Comparison of ENCODE assay signal across 18 cellular contexts in the genomic region with DNA sequence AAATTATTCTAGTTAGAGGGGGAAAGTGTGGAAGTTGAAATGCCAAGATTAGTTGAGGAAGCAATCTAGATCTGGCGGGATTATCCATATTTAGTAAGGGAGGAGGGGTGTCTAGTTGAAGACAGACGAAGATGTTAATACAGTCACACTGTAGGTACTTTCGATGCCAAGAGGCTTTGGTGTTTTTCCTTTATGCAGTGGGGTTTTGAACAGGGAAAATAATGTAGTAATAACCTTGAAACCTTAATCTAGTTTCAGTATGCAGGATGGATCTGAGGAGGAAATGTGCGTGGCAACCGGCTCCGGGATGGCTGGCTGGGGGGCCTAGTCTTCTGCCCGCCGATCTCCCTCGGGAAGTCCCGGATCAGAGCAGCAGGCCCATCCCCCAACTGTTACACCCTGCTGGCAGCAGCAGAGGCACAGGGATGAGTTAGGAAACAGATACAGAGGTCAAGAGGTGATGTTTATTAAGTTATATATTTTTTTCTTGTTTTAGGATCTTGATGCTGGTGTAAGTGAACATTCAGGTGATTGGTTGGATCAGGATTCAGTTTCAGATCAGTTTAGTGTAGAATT. TPM values are rescaled to one million over a fixed set of nuclear protein-coding genes. Genes with fewer than 3 reads are reported as not detected.
DNase-seq lines count a peak whose midpoint lies in the region; ATAC-seq, FAIRE-seq and TF ChIP-seq lines count a peak whose summit lies in the region.
"Had no signal": no experiment of that assay in that cellular context is flagged by ENCODE, and none has a peak within 500 bp of the region (broad histone marks: within the 10 kb centered on the region; RNA-seq: fewer than 3 reads in every experiment).

No MANE protein-coding gene starts in this region.

- POLR2A ChIA-PET in H1 (lab: Charles Lee; ENCODE audit: partially characterized antibody): interaction anchor here (1.8 to 2.9 kb wide), 3 partner anchors 9 to 23 kb away, joined by 6 to 11 read pairs (median 7); no protein-coding TSS in a partner anchor

- H3K23ac ChIP-seq in H1 (ENCODE audit: insufficient read length) (no peak overlapping the region), neuronal stem cell (ENCODE audit: low read depth, low read length, poor library complexity) (no peak overlapping the region)

- peaks cover 59% of the 10 kb centered on the region for H3K36me3 Mint-ChIP-seq in activated CD4-positive, alpha-beta T cell treated with anti-CD3 and anti-CD28 coated beads, Interleukin-2, amount 10 ng/mL, durations not matched to agents 24 days and 14 days (ENCODE audit: low read depth)

- TF ChIP-seq RAD21 in H1 (IDR thresholded peaks at IDR 0.05 in 1 of 2, conservative IDR thresholded peaks at IDR 0.05 in 1 of 2; ENCODE audit: low read depth in 2 of 2, low read length in 2 of 2): no peak

- H2BK12ac ChIP-seq in H1 (ENCODE audit: low read depth, low read length) (no peak overlapping the region), neuronal stem cell (ENCODE audit: low read length) (no peak overlapping the region)

- H2BK5ac ChIP-seq in H1 (ENCODE audit: low read depth, low read length): no peak overlapping the region
- no peak overlapping the region for H2BK5ac ChIP-seq in neuronal stem cell (ENCODE audit: low read length)

- H3K36me3 ChIP-seq in H7 (replicated peaks; ENCODE audit: control insufficient read depth, insufficient read depth, low read length) (peaks cover 39% of the 10 kb centered on the region), H1 (ENCODE audit: control insufficient read depth in 2 of 4, insufficient read depth in 4 of 4, low read length in 3 of 4) (peaks cover 16 to 88% (median 49%) of the 10 kb centered on the region in 4 experiments), psoas muscle (ENCODE audit: insufficient read depth in 1 of 2, low read depth in 1 of 2) (peaks cover 5 to 97% of the 10 kb centered on the region in 2 donors), neuronal stem cell (replicated peaks in 1 of 2; ENCODE audit: control insufficient read depth in 2 of 2, insufficient read depth in 2 of 2, low read length in 2 of 2) (peaks cover 11 to 94% of the 10 kb centered on the region in 2 donors)

- H4K8ac ChIP-seq in H1 (ENCODE audit: extremely low read depth, insufficient read depth, low read length) (no peak overlapping the region), neuronal stem cell (ENCODE audit: low read depth, low read length) (no peak overlapping the region)

- H3K79me2 ChIP-seq in H1 (ENCODE audit: control insufficient read depth in 1 of 2, insufficient read depth in 2 of 2, low read length in 2 of 2): peaks cover 0 to 8% of the 10 kb centered on the region in 2 experiments; a peak in 1 of 4 replicates

- peak in 1 of 2 experiments; percentile 44; a peak in 1 of 3 replicates for TF ChIP-seq POLR2A in H1 (IDR thresholded peaks at IDR 0.05; ENCODE audit: control extremely low read depth in 1 of 2, low read depth in 2 of 2, low read length in 2 of 2)

- H2BK20ac ChIP-seq in H1 (ENCODE audit: low read length): no peak overlapping the region

- H3K4me3 ChIP-seq in H7 (ENCODE audit: insufficient read depth, low read depth, low read length) (no peak overlapping the region), H1 (ENCODE audit: extremely low read depth in 1 of 4, insufficient read depth in 2 of 4, low read depth in 3 of 4, low read length in 4 of 4) (no peak overlapping the region; a peak in 1 of 8 replicates), psoas muscle (no peak overlapping the region), neuronal stem cell (ENCODE audit: low read length in 2 of 2) (no peak overlapping the region)
- H3K4me3 ChIP-seq: colonic mucosa, heart left ventricle had no signal

- H3K23me2 ChIP-seq in H1 (ENCODE audit: low read depth, low read length): no peaks in the 10 kb centered on the region

- DNase-seq in activated CD4-positive, alpha-beta T cell treated with anti-CD3 and anti-CD28 coated beads, Interleukin-2, amount 10 ng/mL, durations not matched to agents 24 days and 14 days: no peak
- DNase-seq in activated CD4-positive, alpha-beta T cell treated with anti-CD3 and anti-CD28 coated beads for 1 hour: no peak
- peak; percentile 25 for DNase-seq in H7
- no peak for DNase-seq in H1 (ENCODE audit: low read depth in 1 of 2, low spot score in 2 of 2)
- DNase-seq in psoas muscle: no peak
- DNase-seq in neuronal stem cell (ENCODE audit: low spot score): no peak
- DNase-seq in NCI-H524 treated with DMSO at 0.1 percent for 48 hours (lab: John Stamatoyannopoulos, UW): no peak
- no peak for DNase-seq in activated CD4-positive, CD25-positive, alpha-beta regulatory T cell treated with anti-CD3 and anti-CD28 coated beads, Interleukin-2, amount 50 U/mL, for 72 hours
- DNase-seq: activated T-cell treated with anti-CD3 and anti-CD28 coated beads for 4 hours, amygdala, colonic mucosa, GOT3, heart left ventricle, NCI-H1694 treated with DMSO at 0.1 percent for 48 hours, NCI-H526 treated with DMSO at 0.1 percent for 48 hours had no signal

- H4K91ac ChIP-seq in H1 (replicated peaks; ENCODE audit: insufficient read length, low read length) (no peak overlapping the region), neuronal stem cell (ENCODE audit: low read depth, low read length, poor library complexity) (no peak overlapping the region)

- CTCF ChIA-PET in H1 (lab: Charles Lee; ENCODE audit: partially characterized antibody): no interaction called here

- H3K18ac ChIP-seq in H1 (ENCODE audit: extremely low read depth, low read length) (no peak overlapping the region), neuronal stem cell (ENCODE audit: low read length) (no peak overlapping the region)

- no peak overlapping the region for H3K4me3 Mint-ChIP-seq in activated CD4-positive, alpha-beta T cell treated with anti-CD3 and anti-CD28 coated beads, Interleukin-2, amount 10 ng/mL, durations not matched to agents 24 days and 14 days
- H3K4me3 Mint-ChIP-seq: T-helper 1 cell treated with Interleukin-12 subunit alpha and Interleukin-12 subunit beta and Interleukin-4 antibody, amounts not matched to agents 30 μg/mL and 1 μg/mL, for 36 hours had no signal

- H3K9me3 Mint-ChIP-seq in activated CD4-positive, alpha-beta T cell treated with anti-CD3 and anti-CD28 coated beads, Interleukin-2, amount 10 ng/mL, durations not matched to agents 24 days and 14 days: no peaks in the 10 kb centered on the region
- H3K9me3 Mint-ChIP-seq: T-helper 1 cell treated with Interleukin-12 subunit alpha and Interleukin-12 subunit beta and Interleukin-4 antibody, amounts not matched to agents 30 μg/mL and 1 μg/mL, for 36 hours had no signal

- WGBS in H1 (ENCODE audit: extremely low coverage in 1 of 2, insufficient coverage in 1 of 2, insufficient read length in 1 of 2, insufficient replicate concordance in 2 of 2, low coverage in 1 of 2, low lambda C conversion rate in 2 of 2, missing lambda C conversion rate in 1 of 2), 2 experiments: 81% methylated on average over 10 of the region's 10 CpGs; no CpG with 5 or more reads in 1 of the 2 experiments
- 42 to 53% (median 43%) methylated on average over 10 of the region's 10 CpGs for WGBS in psoas muscle, 3 donors
- no CpG with 5 or more reads among the region's 10 CpGs for WGBS in neuronal stem cell (ENCODE audit: extremely low coverage in 2 of 2, insufficient read length in 2 of 2, insufficient replicate concordance in 1 of 2), 2 donors

- H3K14ac ChIP-seq in H1 (ENCODE audit: insufficient read length): no peak overlapping the region
- H3K14ac ChIP-seq in neuronal stem cell (ENCODE audit: low read length): no peak overlapping the region

- H3K27me3 Mint-ChIP-seq in activated CD4-positive, alpha-beta T cell treated with anti-CD3 and anti-CD28 coated beads, Interleukin-2, amount 10 ng/mL, durations not matched to agents 24 days and 14 days: no peaks in the 10 kb centered on the region

- ATAC-seq in psoas muscle: peak in 3 of 4 donors; percentile 26 to 63 (median 35)
- ATAC-seq: esophagus mucosa had no signal

- no peak overlapping the region for H4K5ac ChIP-seq in H1 (ENCODE audit: insufficient read length, low read depth, low read length)

- no peak for TF ChIP-seq EP300 in H1 (IDR thresholded peaks at IDR 0.05; ENCODE audit: borderline replicate concordance in 1 of 2, low read depth in 2 of 2, low read length in 2 of 2)

- H4K20me1 ChIP-seq in H1 (replicated peaks in 1 of 2; ENCODE audit: control insufficient read depth in 1 of 2, insufficient read depth in 2 of 2, low read length in 2 of 2): peaks cover 0 to 2% of the 10 kb centered on the region in 2 experiments

- H3K79me1 ChIP-seq in H1 (ENCODE audit: low read depth, low read length): no peaks in the 10 kb centered on the region
- no peaks in the 10 kb centered on the region for H3K79me1 ChIP-seq in neuronal stem cell (ENCODE audit: low read depth, low read length)

- no peak overlapping the region for H3K4me2 ChIP-seq in H1 (ENCODE audit: insufficient read depth in 1 of 2, low read depth in 2 of 2, low read length in 2 of 2)
- H3K4me2 ChIP-seq in neuronal stem cell (ENCODE audit: insufficient read depth, low read length, poor library complexity, severe bottlenecking): no peak overlapping the region

- peak overlapping the region; percentile 25 for H3K27ac Mint-ChIP-seq in activated CD4-positive, alpha-beta T cell treated with anti-CD3 and anti-CD28 coated beads, Interleukin-2, amount 10 ng/mL, durations not matched to agents 24 days and 14 days
- H3K27ac Mint-ChIP-seq: T-helper 1 cell treated with Interleukin-12 subunit alpha and Interleukin-12 subunit beta and Interleukin-4 antibody, amounts not matched to agents 30 μg/mL and 1 μg/mL, for 36 hours had no signal

- H2AFZ ChIP-seq in H1 (ENCODE audit: low read length) (no peak overlapping the region), neuronal stem cell (ENCODE audit: low read length) (no peak overlapping the region)

- H3K9ac ChIP-seq in H1 (replicated peaks in 1 of 4; ENCODE audit: extremely low read depth in 1 of 4, low read depth in 3 of 4, low read length in 3 of 4): no peak overlapping the region
- H3K9ac ChIP-seq in neuronal stem cell (ENCODE audit: low read depth, low read length, poor library complexity): no peak overlapping the region

- H3K27ac ChIP-seq in H1 (ENCODE audit: low read depth, low read length) (no peak overlapping the region), psoas muscle (no peak overlapping the region), neuronal stem cell (replicated peaks; ENCODE audit: low read length) (no peak overlapping the region)
- H3K27ac ChIP-seq: colonic mucosa, heart left ventricle had no signal

- intact Hi-C loops in activated CD4-positive, alpha-beta T cell treated with anti-CD3 and anti-CD28 coated beads, Interleukin-2, amount 10 ng/mL, durations not matched to agents 24 days and 14 days (cut with micrococcal nuclease): loop anchor here (10.0 kb wide), 2 partner anchors 319 to 409 kb away; no protein-coding TSS in a partner anchor
- intact Hi-C loops in psoas muscle (cut with DNase I): loop anchor here in 1 of 2 donors (10.0 kb wide), 1 partner anchor 409 kb away; no protein-coding TSS in a partner anchor

- H3K4me1 ChIP-seq in H1 (replicated peaks in 1 of 4; ENCODE audit: control insufficient read depth in 3 of 4, insufficient read depth in 4 of 4, low read length in 3 of 4): peaks cover 0 to 7% (median 3%) of the 10 kb centered on the region in 4 experiments; a peak in 2 of 7 replicates
- peaks cover 14% of the 10 kb centered on the region for H3K4me1 ChIP-seq in psoas muscle
- H3K4me1 ChIP-seq in neuronal stem cell (ENCODE audit: control insufficient read depth in 2 of 2, insufficient read depth in 1 of 2, low read depth in 1 of 2, low read length in 2 of 2): no peaks in the 10 kb centered on the region
- H3K4me1 ChIP-seq: colonic mucosa had no signal

- no peak overlapping the region for H3K56ac ChIP-seq in H1 (replicated peaks; ENCODE audit: insufficient read length, low read depth, low read length)

- H3K4ac ChIP-seq in H1 (replicated peaks; ENCODE audit: insufficient read length, low read depth, low read length) (peak overlapping the region; percentile 53), neuronal stem cell (ENCODE audit: low read length) (no peak overlapping the region)

- no peaks in the 10 kb centered on the region for H3K27me3 ChIP-seq in H7 (ENCODE audit: control insufficient read depth, insufficient read depth, low read length)
- no peaks in the 10 kb centered on the region for H3K27me3 ChIP-seq in H1 (replicated peaks in 1 of 4; ENCODE audit: control insufficient read depth in 3 of 4, extremely low read depth in 1 of 4, insufficient read depth in 3 of 4, low read length in 3 of 4)
- no peaks in the 10 kb centered on the region for H3K27me3 ChIP-seq in psoas muscle (ENCODE audit: insufficient read depth in 3 of 3, low read length in 2 of 3)
- no peaks in the 10 kb centered on the region for H3K27me3 ChIP-seq in neuronal stem cell (ENCODE audit: control insufficient read depth in 3 of 3, insufficient read depth in 3 of 3, low read depth in 1 of 3, low read length in 3 of 3)
- H3K27me3 ChIP-seq: colonic mucosa, heart left ventricle had no signal

- no peak for FAIRE-seq in H1 (lab: Jason Lieb, UNC)
- FAIRE-seq: RCC 7860 had no signal

- H3K9me3 ChIP-seq in H1 (ENCODE audit: insufficient read depth in 2 of 2, low read depth in 1 of 2, low read length in 1 of 2) (no peaks in the 10 kb centered on the region), psoas muscle (no peaks in the 10 kb centered on the region), neuronal stem cell (replicated peaks in 1 of 2; ENCODE audit: control insufficient read depth in 2 of 2, insufficient read depth in 1 of 2, low read depth in 1 of 2, low read length in 2 of 2) (no peaks in the 10 kb centered on the region)
- H3K9me3 ChIP-seq: colonic mucosa, heart left ventricle had no signal

- TF ChIP-seq CTCF in H1 (IDR thresholded peaks at IDR 0.05; ENCODE audit: control extremely low read depth in 1 of 3, insufficient read depth in 1 of 3, low read depth in 1 of 3, low read length in 3 of 3): no peak
- no peak for TF ChIP-seq CTCF in psoas muscle (IDR thresholded peaks at IDR 0.05)

- H2BK15ac ChIP-seq in H1 (ENCODE audit: low read length) (no peak overlapping the region), neuronal stem cell (ENCODE audit: low read length) (no peak overlapping the region)

- peaks cover 12% of the 10 kb centered on the region for H3K4me1 Mint-ChIP-seq in activated CD4-positive, alpha-beta T cell treated with anti-CD3 and anti-CD28 coated beads, Interleukin-2, amount 10 ng/mL, durations not matched to agents 24 days and 14 days

- H2BK120ac ChIP-seq in H1 (replicated peaks; ENCODE audit: low read depth, low read length): no peak overlapping the region
- no peak overlapping the region for H2BK120ac ChIP-seq in neuronal stem cell (ENCODE audit: low read depth, low read length)

- H2AK5ac ChIP-seq in H1 (ENCODE audit: low read depth, low read length) (no peak overlapping the region), neuronal stem cell (ENCODE audit: low read depth, low read length) (no peak overlapping the region)

RNA-seq across cellular contexts. Expression of gene MDM2, which starts 27.4 kb away (rescaled TPM):
- total RNA-seq in activated CD4-positive, alpha-beta T cell treated with anti-CD3 and anti-CD28 coated beads, Interleukin-2, amount 10 ng/mL, durations not matched to agents 24 days and 14 days: 227 and 233 TPM in 2 replicates
- total RNA-seq in H7 (2014; rRNA removed; shearing (Covaris generic)): 40.6 and 48.3 TPM in 2 replicates
- 115 and 134 TPM in 2 replicates for total RNA-seq in H1 (2021; fragmentation: NEBNext Ultra II Directional; extraction: Animal tissue kit (Norgen Biotek cat#: 25700))
- polyA plus RNA-seq in H1 (2011; rRNA removed) (15.1 and 16.3 TPM in 2 replicates), psoas muscle (10 to 100 TPM; 25.0 to 34.2 (median 26.0) TPM)
- 19.6 TPM for polyA plus RNA-seq in H1 (2011; cell fraction: cytosol; rRNA removed)
- polyA plus RNA-seq in H1 (2011; cell fraction: nucleus; rRNA removed): 19.2 TPM
- polyA plus RNA-seq in H1 (2012, experiment 1 of 2): 19.4 to 58.6 TPM (median 26.0 TPM) in 4 replicates
- polyA plus RNA-seq in H1 (2012, experiment 2 of 2): 2.7 TPM
- polyA plus RNA-seq in H1 (2013, experiment 1 of 2): 67.8 TPM
- 62.5 TPM for polyA plus RNA-seq in H1 (2013, experiment 2 of 2)
- polyA minus RNA-seq in H1 (2011; rRNA and poly(A)+ RNA removed): 74.4 and 85.2 TPM in 2 replicates
- 66.8 TPM for polyA minus RNA-seq in H1 (2011; cell fraction: cytosol; rRNA and poly(A)+ RNA removed)
- polyA minus RNA-seq in H1 (2011; cell fraction: nucleus; rRNA and poly(A)+ RNA removed): 108 TPM
- total RNA-seq in psoas muscle: 100 to 1,000 TPM in 1 of 4 donors, 10 to 100 TPM in 3; 51.8 to 455 (median 77.6) TPM
- 41.0 TPM for polyA plus RNA-seq in neuronal stem cell (2013, experiment 1 of 2)
- polyA plus RNA-seq in neuronal stem cell (2013, experiment 2 of 2): 45.0 TPM
